Comparison of ENCODE assay signal across 28 cellular contexts in genomic region chr6:138032571-138032970, GRCh38.
A peak's percentile ranks its signal among the peaks of the same experiment; 100 is the strongest.
DNase-seq lines count a peak whose midpoint lies in the region; ATAC-seq, FAIRE-seq and TF ChIP-seq lines count a peak whose summit lies in the region.
"Had no signal": no experiment of that assay in that cellular context is flagged by ENCODE, and none has a peak within 500 bp of the region (broad histone marks: within the 10 kb centered on the region; RNA-seq: fewer than 3 reads in every experiment).

No MANE protein-coding gene starts in this region.

- H2AFZ ChIP-seq in keratinocyte (ENCODE audit: control insufficient read depth, low read length): no peak overlapping the region

- H3K9me1 ChIP-seq in keratinocyte (ENCODE audit: control insufficient read depth, extremely low read depth, insufficient read depth, low read length): no peaks in the 10 kb centered on the region

- H3K4me1 ChIP-seq in breast epithelium (no peaks in the 10 kb centered on the region), esophagus (ENCODE audit: control insufficient read depth in 2 of 2, insufficient read depth in 2 of 2, low read length in 1 of 2) (peaks cover 0 to 22% of the 10 kb centered on the region in 2 donors), keratinocyte (ENCODE audit: control insufficient read depth, extremely low read depth, insufficient read depth, low read length) (peaks cover 84% of the 10 kb centered on the region), vagina (peaks cover 29% of the 10 kb centered on the region)
- H3K4me1 ChIP-seq: Peyer's patch had no signal

- H3K36me3 Mint-ChIP-seq in MCF 10A (ENCODE audit: insufficient read depth, unreplicated experiment): peaks cover 6% of the 10 kb centered on the region
- H3K36me3 Mint-ChIP-seq in activated T-cell treated with anti-CD3 and anti-CD28 coated beads, Interleukin-2, amount 50 U/mL, for 72 hours (ENCODE audit: insufficient read depth in 2 of 2): no peaks in the 10 kb centered on the region

- H3K9me3 ChIP-seq in breast epithelium (no peaks in the 10 kb centered on the region), esophagus (ENCODE audit: control insufficient read depth in 2 of 2, insufficient read depth in 1 of 2, low read depth in 1 of 2, low read length in 1 of 2) (no peaks in the 10 kb centered on the region), keratinocyte (ENCODE audit: control insufficient read depth, low read depth, low read length) (no peaks in the 10 kb centered on the region), vagina (no peaks in the 10 kb centered on the region)
- H3K9me3 ChIP-seq: Peyer's patch, SK-N-SH had no signal

- H3K4me1 Mint-ChIP-seq in MCF 10A (ENCODE audit: insufficient read depth, unreplicated experiment): peaks cover 62% of the 10 kb centered on the region
- H3K4me1 Mint-ChIP-seq in activated T-cell treated with anti-CD3 and anti-CD28 coated beads, Interleukin-2, amount 50 U/mL, for 72 hours (ENCODE audit: low read depth): no peaks in the 10 kb centered on the region
- H3K4me1 Mint-ChIP-seq: B cell; CD8-positive, alpha-beta memory T cell had no signal

- H3K9ac ChIP-seq in keratinocyte (ENCODE audit: control insufficient read depth, extremely low read depth, insufficient read depth, low read length): peak overlapping the region; percentile 82
- H3K9ac ChIP-seq: SK-N-SH had no signal

- H3K36me3 ChIP-seq in breast epithelium: no peaks in the 10 kb centered on the region
- H3K36me3 ChIP-seq in esophagus (ENCODE audit: control insufficient read depth in 2 of 2, insufficient read depth in 2 of 2, low read length in 1 of 2): no peaks in the 10 kb centered on the region
- H3K36me3 ChIP-seq in keratinocyte (ENCODE audit: control insufficient read depth in 2 of 2, extremely low read depth in 1 of 2, insufficient read depth in 2 of 2, low read length in 2 of 2): no peaks in the 10 kb centered on the region
- no peaks in the 10 kb centered on the region for H3K36me3 ChIP-seq in vagina
- H3K36me3 ChIP-seq: Peyer's patch had no signal

- TF ChIP-seq POLR2A in breast epithelium (IDR thresholded peaks at IDR 0.05) (no peak), vagina (IDR thresholded peaks at IDR 0.05) (no peak)

- no peaks in the 10 kb centered on the region for H3K9me3 Mint-ChIP-seq in MCF 10A (ENCODE audit: unreplicated experiment)
- no peaks in the 10 kb centered on the region for H3K9me3 Mint-ChIP-seq in activated T-cell treated with anti-CD3 and anti-CD28 coated beads, Interleukin-2, amount 50 U/mL, for 72 hours
- H3K9me3 Mint-ChIP-seq: CD8-positive, alpha-beta memory T cell had no signal

- H3K27me3 ChIP-seq in breast epithelium (no peaks in the 10 kb centered on the region), esophagus (ENCODE audit: control insufficient read depth in 1 of 2, insufficient read depth in 2 of 2, low read length in 2 of 2) (no peaks in the 10 kb centered on the region), keratinocyte (ENCODE audit: control insufficient read depth, extremely low read depth, insufficient read depth, low read length) (no peaks in the 10 kb centered on the region), vagina (no peaks in the 10 kb centered on the region)
- H3K27me3 ChIP-seq: Peyer's patch had no signal

- CTCF ChIA-PET in MCF 10A (lab: Yijun Ruan, JAX): interaction anchor here (1.0 to 13.4 kb wide), 5 partner anchors 26 to 76 kb away, joined by 4 to 208 read pairs (median 16); no protein-coding TSS in a partner anchor

- H3K4me2 ChIP-seq in keratinocyte (ENCODE audit: control insufficient read depth, extremely low read depth, insufficient read depth, low read depth, low read length): peak overlapping the region; percentile 79
- H3K4me2 ChIP-seq: SK-N-SH had no signal

- no peak overlapping the region for H3K4me3 ChIP-seq in breast epithelium
- H3K4me3 ChIP-seq in esophagus (ENCODE audit: low read depth in 1 of 2, low read length in 2 of 2): no peak overlapping the region
- peak overlapping the region in 2 of 3 experiments; percentile 31 to 37 for H3K4me3 ChIP-seq in keratinocyte (ENCODE audit: control insufficient read depth in 2 of 3, extremely low read depth in 1 of 3, insufficient read depth in 2 of 3, low read depth in 1 of 3, low read length in 3 of 3)
- H3K4me3 ChIP-seq in vagina: no peak overlapping the region
- H3K4me3 ChIP-seq: K562, Peyer's patch had no signal

- ATAC-seq in activated T-cell treated with anti-CD3 and anti-CD28 coated beads, Interleukin-2, amount 50 U/mL, for 72 hours (replicated peaks in 1 of 2): no peak
- no peak for ATAC-seq in HG03280 (IDR thresholded peaks at IDR 0.05; ENCODE audit: unreplicated experiment)
- ATAC-seq: K562 had no signal

- POLR2A ChIA-PET in MCF 10A (lab: Yijun Ruan, JAX): interaction anchor here (0.7 to 10.9 kb wide), 23 partner anchors 9 to 660 kb away, joined by 3 to 717 read pairs (median 6); partner anchors contain the start of genes PERP and TNFAIP3

- intact Hi-C loops in MCF 10A (cut with micrococcal nuclease): loop anchor here (1.0 kb wide), 1 partner anchor 56 kb away; no protein-coding TSS in a partner anchor
- intact Hi-C loops in breast epithelium (cut with DNase I; ENCODE audit: low total_unique reads): no loop called here
- intact Hi-C loops in vagina (cut with DNase I): no loop called here

- DNase-seq in MCF 10A (ENCODE audit: unreplicated experiment) (peak; percentile 71), breast epithelium (ENCODE audit: low spot score in 2 of 2) (no peak), keratinocyte (ENCODE audit: low read depth, low spot score) (no peak), vagina (ENCODE audit: extremely low spot score in 2 of 2) (no peak), HCEC 1CT (no peak)
- DNase-seq in activated T-cell treated with anti-CD3 and anti-CD28 coated beads, Interleukin-2, amount 50 U/mL, for 72 hours: no peak
- DNase-seq: CD8-positive, alpha-beta memory T cell; DMS 273 treated with DMSO at 0.1 percent for 48 hours; DMS79 treated with DMSO at 0.1 percent for 48 hours; GF-D8; Kasumi-1; MV-4-11; NCI-H1105; NCI-H146; NCI-H2029; NCI-H446; NCI-H524 treated with DMSO at 0.1 percent for 48 hours; NCI-H774; Peyer's patch; SK-N-SH had no signal

- dilution Hi-C loops in keratinocyte (cut with MboI; ENCODE audit: extremely low pct_ligation_motif_present, low sequenced_read_pairs): no loop called here

- H3K79me2 ChIP-seq in keratinocyte (ENCODE audit: control insufficient read depth, insufficient read depth, low read length): no peaks in the 10 kb centered on the region

- H3K27ac ChIP-seq in breast epithelium: no peak overlapping the region
- peak overlapping the region; percentile 93 to 96 for H3K27ac ChIP-seq in esophagus (ENCODE audit: low read depth in 2 of 2, low read length in 1 of 2)
- H3K27ac ChIP-seq in keratinocyte (ENCODE audit: control insufficient read depth, insufficient read depth, low read length): peak overlapping the region; percentile 98
- H3K27ac ChIP-seq in vagina: peak overlapping the region; percentile 81
- H3K27ac ChIP-seq: 22Rv1, C4-2B, Peyer's patch had no signal

- H3K27me3 Mint-ChIP-seq in MCF 10A (ENCODE audit: insufficient read depth, unreplicated experiment): no peaks in the 10 kb centered on the region
- H3K27me3 Mint-ChIP-seq in activated T-cell treated with anti-CD3 and anti-CD28 coated beads, Interleukin-2, amount 50 U/mL, for 72 hours (ENCODE audit: low read depth): peaks cover 6% of the 10 kb centered on the region

- H3K4me3 Mint-ChIP-seq in MCF 10A (ENCODE audit: unreplicated experiment): no peak overlapping the region
- no peak overlapping the region for H3K4me3 Mint-ChIP-seq in activated T-cell treated with anti-CD3 and anti-CD28 coated beads, Interleukin-2, amount 50 U/mL, for 72 hours
- H3K4me3 Mint-ChIP-seq: B cell; CD8-positive, alpha-beta memory T cell had no signal

- FAIRE-seq in keratinocyte (lab: Jason Lieb, UNC): peak; percentile 23
- FAIRE-seq: GM12891, HTR-8/SVneo, K562 had no signal

- TF ChIP-seq CTCF in MCF 10A (IDR thresholded peaks at IDR 0.05; ENCODE audit: unreplicated experiment) (no peak), breast epithelium (IDR thresholded peaks at IDR 0.05) (no peak), keratinocyte (optimal IDR thresholded peaks at IDR 0.05 in 1 of 3, IDR thresholded peaks at IDR 0.05 in 1 of 3, conservative IDR thresholded peaks at IDR 0.05 in 1 of 3; ENCODE audit: extremely low read depth in 1 of 3, insufficient read depth in 2 of 3, low read length in 3 of 3) (no peak), vagina (IDR thresholded peaks at IDR 0.05) (no peak)

- peak overlapping the region; percentile 91 for H3K27ac Mint-ChIP-seq in MCF 10A (ENCODE audit: low read depth, unreplicated experiment)
- H3K27ac Mint-ChIP-seq in activated T-cell treated with anti-CD3 and anti-CD28 coated beads, Interleukin-2, amount 50 U/mL, for 72 hours: no peak overlapping the region
- H3K27ac Mint-ChIP-seq: B cell; CD8-positive, alpha-beta memory T cell had no signal

- BruUV-seq in MCF 10A (replicated peaks; lab: Mats Ljungman, UMichigan): no TSS peak

- WGBS in esophagus, 2 donors: 67 to 69% methylated on average over 3 of the region's 3 CpGs

- H4K20me1 ChIP-seq in keratinocyte (ENCODE audit: control insufficient read depth, extremely low read depth, insufficient read depth, low read length): no peaks in the 10 kb centered on the region

Comparison
In these comparisons a context has a peak if more than half of its experiments do, and no peak if none do; other contexts are left out.
1. H3K27ac ChIP-seq: peak in esophagus (2 of 2), keratinocyte (single experiment) and vagina (single experiment); none in breast epithelium (0 of 2).
2. H3K4me3 ChIP-seq: peak in keratinocyte (2 of 3); none in breast epithelium (0 of 3), esophagus (0 of 2) and vagina (0 of 2).